18 cellular contexts compared by ENCODE assay signal in the genomic region with DNA sequence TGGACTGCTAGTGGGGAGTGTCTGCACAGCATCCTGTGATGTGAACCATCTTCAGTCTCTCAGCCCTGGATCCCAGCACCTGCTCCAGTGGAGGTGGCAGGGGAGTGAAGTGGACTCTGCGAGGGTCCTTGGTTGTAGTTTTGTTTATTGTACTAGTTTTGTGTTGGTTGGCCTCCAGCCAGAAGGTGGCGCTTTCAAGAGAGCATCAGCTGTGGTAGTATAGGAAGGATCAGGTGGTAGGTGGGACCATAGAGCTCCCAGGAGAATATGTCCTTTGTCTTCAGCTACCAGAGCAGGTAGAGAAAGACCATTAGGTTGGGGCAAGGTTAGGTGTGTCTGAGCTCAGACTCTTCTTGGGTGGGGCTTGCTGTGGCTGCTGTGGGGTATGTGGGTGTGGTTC. TPM values are rescaled to one million over a fixed set of nuclear protein-coding genes. Genes with fewer than 3 reads are reported as not detected.
DNase-seq lines count a peak whose midpoint lies in the region; ATAC-seq, FAIRE-seq and TF ChIP-seq lines count a peak whose summit lies in the region.
"Had no signal": no experiment of that assay in that cellular context is flagged by ENCODE, and none has a peak within 500 bp of the region (broad histone marks: within the 10 kb centered on the region; RNA-seq: fewer than 3 reads in every experiment).

No MANE protein-coding gene starts in this region.

- TF ChIP-seq CTCF in C4-2B (conservative IDR thresholded peaks at IDR 0.05) (peak; percentile 35), GM12864 (IDR thresholded peaks at IDR 0.05; ENCODE audit: low read depth, low read length, missing control alignments) (peak; percentile 40), K562 (IDR thresholded peaks at IDR 0.05 in 2 of 3, conservative IDR thresholded peaks at IDR 0.05 in 1 of 3; ENCODE audit: insufficient read depth in 2 of 3, low read depth in 1 of 3, low read length in 3 of 3) (0 out of 6 replicates have a peak, but pooled peaks of 1 of the 3 experiments have one; percentile 22)

- ATAC-seq in K562, result no peak; the same call in 2 of the 3 replicates
- no peak for ATAC-seq in GM18870 (IDR thresholded peaks at IDR 0.05; ENCODE audit: unreplicated experiment)
- no peak for ATAC-seq in GM21526 (IDR thresholded peaks at IDR 0.05; ENCODE audit: low FRiP score, unreplicated experiment)
- ATAC-seq: activated T-helper 17 cell treated with anti-CD3 and anti-CD28 coated beads, Interleukin-2, amount 50 U/mL, for 72 hours; naive thymus-derived CD4-positive, alpha-beta T cell had no signal

- DNase-seq in GM12864 (ENCODE audit: low read depth) (no peak), NCI-H146 (lab: John Stamatoyannopoulos, UW) (peak; percentile 70), K562 (ENCODE audit: extremely low read depth in 1 of 4, low spot score in 3 of 4) (peak in 1 of 4 experiments; percentile 10), DMS153 (lab: John Stamatoyannopoulos, UW) (no peak), posterior vena cava (ENCODE audit: low spot score) (no peak)
- DNase-seq: activated CD4-positive, alpha-beta memory T cell treated with anti-CD3 and anti-CD28 coated beads, Interleukin-2, amount 10 ng/mL, durations not matched to agents 7 days and 5 days; amniotic stem cell; naive thymus-derived CD4-positive, alpha-beta T cell; NCI-H1694; NK-92 treated with Interleukin-12 subunit alpha and Interleukin-12 subunit beta, amount 100 ng/mL, for 24 hours; stimulated activated CD4-positive, alpha-beta T cell treated with anti-CD3 and anti-CD28 coated beads, Interleukin-15, amount 100 ng/mL, for 24 hours had no signal

- H3K27ac ChIP-seq in C4-2B (no peak overlapping the region), K562 (ENCODE audit: extremely low read depth, low read depth, low read length) (no peak overlapping the region)

- H3K4me1 ChIP-seq in K562 (replicated peaks in 1 of 2; ENCODE audit: control insufficient read depth in 2 of 2, insufficient read depth in 2 of 2, low read length in 2 of 2), result no peaks in the 10 kb centered on the region

- no peaks in the 10 kb centered on the region for H4K20me1 ChIP-seq in K562 (replicated peaks; ENCODE audit: control insufficient read depth, insufficient read depth, low read length)

- H3K4me2 ChIP-seq in K562 (ENCODE audit: insufficient read depth, low read length), result no peak overlapping the region

- H3K4me3 ChIP-seq in GM12864 (ENCODE audit: low read depth, low read length) (no peak overlapping the region), K562 (no peak overlapping the region)

- no peaks in the 10 kb centered on the region for H3K9me3 ChIP-seq in K562 (replicated peaks; ENCODE audit: control insufficient read depth, insufficient read depth, low read depth, low read length)

- no peaks in the 10 kb centered on the region for H3K36me3 ChIP-seq in K562 (ENCODE audit: control insufficient read depth, insufficient read depth, low read length)

- no peak overlapping the region for H3K9ac ChIP-seq in K562 (ENCODE audit: insufficient read depth in 1 of 2, low read depth in 2 of 2, low read length in 2 of 2)

- intact Hi-C loops in K562 (cut with micrococcal nuclease), result no loop called here
- intact Hi-C loops in posterior vena cava (cut with DNase I), result loop anchor here in 1 of 2 donors (5.0 kb wide), 1 partner anchor 985 kb away; no protein-coding TSS in a partner anchor

- H3K79me2 ChIP-seq in K562 (ENCODE audit: control insufficient read depth, insufficient read depth, low read length), result no peaks in the 10 kb centered on the region

- CTCF ChIA-PET in K562 (lab: Yijun Ruan, JAX; ENCODE audit: low intra/inter-chr PET ratio), result no interaction called here

- H3K27me3 ChIP-seq in K562 (ENCODE audit: control insufficient read depth in 2 of 2, insufficient read depth in 2 of 2, low read length in 2 of 2), result no peaks in the 10 kb centered on the region

- no TSS peak for BruUV-seq in K562 (replicated peaks; lab: Mats Ljungman, UMichigan)

- POLR2A ChIA-PET in K562 (lab: Yijun Ruan, JAX), result interaction anchor here (1.9 kb wide), 1 partner anchor 11 kb away, joined by 4 read pairs; no protein-coding TSS in a partner anchor

- no peak for FAIRE-seq in K562 (lab: Jason Lieb, UNC)
- FAIRE-seq: endometrium, frontal cortex, G401.6 had no signal

- TF ChIP-seq EP300 in K562 (IDR thresholded peaks at IDR 0.05; ENCODE audit: low read length), result no peak

- 0 out of 2 replicates have a peak overlapping the region, but pooled peaks have one; percentile 23 for H2AFZ ChIP-seq in K562 (ENCODE audit: low read depth, low read length)

- H3K9me1 ChIP-seq in K562 (ENCODE audit: control insufficient read depth, insufficient read depth, low read length), result no peaks in the 10 kb centered on the region

- TF ChIP-seq POLR2A in K562 (conservative IDR thresholded peaks at IDR 0.05), result no peak

- WGBS in K562 (ENCODE audit: insufficient coverage, low coverage, missing lambda C conversion rate), result 25% methylated on average over 2 of the region's 2 CpGs

- no peak for TF ChIP-seq RAD21 in K562 (CRISPR knock-in tag; conservative IDR thresholded peaks at IDR 0.05 in 1 of 2, IDR thresholded peaks at IDR 0.05 in 1 of 2)

- in situ Hi-C loops in K562 (cut with MboI), result loop anchor here (25.0 kb wide), 2 partner anchors 440 to 965 kb away; no protein-coding TSS in a partner anchor

TF ChIP-seq in K562, 482 proteins besides CTCF, POLR2A, EP300 and RAD21:
- TF ChIP-seq FOXA1 (IDR thresholded peaks at IDR 0.05; ENCODE audit: borderline replicate concordance) (no peak), LCOR (CRISPR knock-in tag; IDR thresholded peaks at IDR 0.05) (no peak), ZNF780A (CRISPR knock-in tag; IDR thresholded peaks at IDR 0.05) (no peak), SP2 (IDR thresholded peaks at IDR 0.05; ENCODE audit: extremely low read depth, low read depth, low read length, poor library complexity, severe bottlenecking) (peak; percentile 26), NFIC (IDR thresholded peaks at IDR 0.05) (peak; percentile 22; the same call in 1 of the 2 replicates), FOXJ3 (CRISPR knock-in tag; IDR thresholded peaks at IDR 0.05) (no peak), ZC3H8 (IDR thresholded peaks at IDR 0.05) (no peak), CSDE1 (IDR thresholded peaks at IDR 0.05) (no peak), SIN3B (IDR thresholded peaks at IDR 0.05; ENCODE audit: low read depth) (no peak), CBFB (CRISPR knock-in tag; IDR thresholded peaks at IDR 0.05) (no peak), PHF21A (IDR thresholded peaks at IDR 0.05; ENCODE audit: borderline replicate concordance, low read depth) (no peak), MEF2D (tag; conservative IDR thresholded peaks at IDR 0.05; ENCODE audit: low read depth) (no peak), NR3C1 (CRISPR knock-in tag; IDR thresholded peaks at IDR 0.05) (no peak), ELF2 (CRISPR knock-in tag; IDR thresholded peaks at IDR 0.05) (no peak)
- TF ChIP-seq, protein P1, sequence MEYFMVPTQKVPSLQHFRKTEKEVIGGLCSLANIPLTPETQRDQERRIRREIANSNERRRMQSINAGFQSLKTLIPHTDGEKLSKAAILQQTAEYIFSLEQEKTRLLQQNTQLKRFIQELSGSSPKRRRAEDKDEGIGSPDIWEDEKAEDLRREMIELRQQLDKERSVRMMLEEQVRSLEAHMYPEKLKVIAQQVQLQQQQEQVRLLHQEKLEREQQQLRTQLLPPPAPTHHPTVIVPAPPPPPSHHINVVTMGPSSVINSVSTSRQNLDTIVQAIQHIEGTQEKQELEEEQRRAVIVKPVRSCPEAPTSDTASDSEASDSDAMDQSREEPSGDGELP (CRISPR knock-in tag; IDR thresholded peaks at IDR 0.05; ENCODE audit: borderline replicate concordance), result peak; percentile 38; the same call in 1 of the 2 replicates

RNA-seq across cellular contexts. Expression of a gene that starts 20.9 kb away (rescaled TPM):
- total RNA-seq in K562 (2011; cell fraction: chromatin; rRNA removed; ENCODE audit: low replicate concordance), result 1.3 and 3.1 TPM in 2 replicates
- total RNA-seq in K562 (2011; cell fraction: nucleolus; rRNA removed), result 0.67 and 1.1 TPM in 2 replicates
- total RNA-seq in K562 (2011; cell fraction: nucleoplasm; rRNA removed), result 2.6 and 4.4 TPM in 2 replicates
- total RNA-seq in K562 (2014; rRNA removed) (0.69 and 1.0 TPM in 2 replicates), K562 (2014; rRNA removed; fragmentation: Illumina TruSeq; extraction: Trizol) (0.87 and 0.99 TPM in 2 replicates), K562 (2015; rRNA removed; fragmentation: Illumina TruSeq; extraction: Trizol) (1.3 and 1.5 TPM in 2 replicates), K562 (2021) (1.1 and 1.2 TPM in 2 replicates), posterior vena cava (1 to 10 TPM; 5.7 to 8.2 TPM)
- polyA plus RNA-seq in K562 (2011; rRNA removed) (0.68 and 0.99 TPM in 2 replicates), K562 (2014; fragmentation: Illumina TruSeq; extraction: Trizol) (0.62 and 0.85 TPM in 2 replicates), K562 (2014; fragmentation: Nextera tagmentation; extraction: Ambion mirVana) (under 1 TPM; 0.28 to 0.63 TPM), K562 (2014; rRNA removed) (0.59 and 1.2 TPM in 2 replicates)
- 0.21 and 0.25 TPM in 2 replicates for polyA plus RNA-seq in K562 (2011; cell fraction: cytosol; rRNA removed)
- polyA plus RNA-seq in K562 (2011; cell fraction: nucleus; rRNA removed), result 0.74 TPM in 2 replicates
- polyA plus RNA-seq in K562 (2012), result 0.78 and 1.0 TPM in 2 replicates
- 0.84 and 2.2 TPM in 2 replicates for polyA minus RNA-seq in K562 (2011; rRNA and poly(A)+ RNA removed)
- polyA minus RNA-seq in K562 (2011; cell fraction: cytosol; rRNA and poly(A)+ RNA removed), result not detected in 2 replicates
- 1.00 and 1.8 TPM in 2 replicates for polyA minus RNA-seq in K562 (2011; cell fraction: nucleus; rRNA and poly(A)+ RNA removed)

RNA-seq across cellular contexts. Expression of a gene that starts 21.0 kb away (rescaled TPM):
- total RNA-seq in K562 (2011; cell fraction: chromatin; rRNA removed; ENCODE audit: low replicate concordance), result 8.1 and 17.6 TPM in 2 replicates
- total RNA-seq in K562 (2011; cell fraction: nucleolus; rRNA removed), result 6.7 and 7.2 TPM in 2 replicates
- total RNA-seq in K562 (2011; cell fraction: nucleoplasm; rRNA removed), result 8.9 and 9.9 TPM in 2 replicates
- total RNA-seq in K562 (2014; rRNA removed) (3.6 and 4.4 TPM in 2 replicates), K562 (2014; rRNA removed; fragmentation: Illumina TruSeq; extraction: Trizol) (6.7 and 6.9 TPM in 2 replicates), K562 (2015; rRNA removed; fragmentation: Illumina TruSeq; extraction: Trizol) (7.3 and 8.6 TPM in 2 replicates), K562 (2021) (4.7 and 5.4 TPM in 2 replicates), posterior vena cava (1 to 10 TPM; 3.8 to 5.6 TPM)
- polyA plus RNA-seq in K562 (2011; rRNA removed) (7.0 and 10.1 TPM in 2 replicates), K562 (2014; fragmentation: Illumina TruSeq; extraction: Trizol) (4.7 and 6.6 TPM in 2 replicates), K562 (2014; fragmentation: Nextera tagmentation; extraction: Ambion mirVana) (10 to 100 TPM; 10.1 to 12.1 TPM), K562 (2014; rRNA removed) (3.5 and 5.4 TPM in 2 replicates)
- 4.5 and 4.7 TPM in 2 replicates for polyA plus RNA-seq in K562 (2011; cell fraction: cytosol; rRNA removed)
- 5.4 and 6.3 TPM in 2 replicates for polyA plus RNA-seq in K562 (2011; cell fraction: nucleus; rRNA removed)
- polyA plus RNA-seq in K562 (2012), result 4.1 and 5.0 TPM in 2 replicates
- polyA minus RNA-seq in K562 (2011; rRNA and poly(A)+ RNA removed), result 14.7 and 15.4 TPM in 2 replicates
- polyA minus RNA-seq in K562 (2011; cell fraction: cytosol; rRNA and poly(A)+ RNA removed), result 3.2 and 3.9 TPM in 2 replicates
- polyA minus RNA-seq in K562 (2011; cell fraction: nucleus; rRNA and poly(A)+ RNA removed), result 11.7 and 22.1 TPM in 2 replicates
